In the genomic region with DNA sequence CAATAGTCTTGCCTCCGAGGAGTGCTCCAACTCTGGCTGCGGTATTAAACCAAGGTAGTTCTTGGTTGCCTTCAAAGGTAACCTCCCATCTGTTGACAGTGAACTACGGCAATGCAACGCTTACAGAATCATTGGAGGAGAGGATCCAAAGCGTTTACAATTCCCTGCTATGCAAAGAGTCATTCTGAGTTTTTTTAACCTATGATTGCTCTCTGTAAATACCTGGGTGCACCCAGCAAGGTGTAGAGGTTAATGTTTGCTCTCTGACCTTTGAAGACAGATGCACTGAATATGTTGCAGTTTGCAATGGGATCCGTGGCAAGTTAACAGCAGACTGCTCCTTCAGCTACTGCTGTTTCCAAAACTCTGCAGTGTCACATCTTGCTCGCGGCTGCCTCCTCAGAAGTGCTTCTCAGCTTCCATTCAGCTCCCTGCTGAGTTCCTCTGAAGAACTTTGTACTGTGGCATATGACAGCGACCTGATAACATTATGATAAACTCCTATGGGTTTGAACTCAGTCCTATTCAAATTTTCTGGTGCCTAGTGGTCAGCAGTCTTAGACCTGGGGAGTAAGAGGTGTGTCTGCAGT, we compare ENCODE assay signal across 1 cellular context.
A peak's percentile ranks its signal among the peaks of the same experiment; 100 is the strongest.
TF ChIP-seq lines count a peak whose summit lies in the region.

No MANE protein-coding gene starts in this region.

TF ChIP-seq in HepG2, 621 proteins besides CTCF, POLR2A, EP300 and RAD21 (continues in another document):
- TF ChIP-seq, protein P1, sequence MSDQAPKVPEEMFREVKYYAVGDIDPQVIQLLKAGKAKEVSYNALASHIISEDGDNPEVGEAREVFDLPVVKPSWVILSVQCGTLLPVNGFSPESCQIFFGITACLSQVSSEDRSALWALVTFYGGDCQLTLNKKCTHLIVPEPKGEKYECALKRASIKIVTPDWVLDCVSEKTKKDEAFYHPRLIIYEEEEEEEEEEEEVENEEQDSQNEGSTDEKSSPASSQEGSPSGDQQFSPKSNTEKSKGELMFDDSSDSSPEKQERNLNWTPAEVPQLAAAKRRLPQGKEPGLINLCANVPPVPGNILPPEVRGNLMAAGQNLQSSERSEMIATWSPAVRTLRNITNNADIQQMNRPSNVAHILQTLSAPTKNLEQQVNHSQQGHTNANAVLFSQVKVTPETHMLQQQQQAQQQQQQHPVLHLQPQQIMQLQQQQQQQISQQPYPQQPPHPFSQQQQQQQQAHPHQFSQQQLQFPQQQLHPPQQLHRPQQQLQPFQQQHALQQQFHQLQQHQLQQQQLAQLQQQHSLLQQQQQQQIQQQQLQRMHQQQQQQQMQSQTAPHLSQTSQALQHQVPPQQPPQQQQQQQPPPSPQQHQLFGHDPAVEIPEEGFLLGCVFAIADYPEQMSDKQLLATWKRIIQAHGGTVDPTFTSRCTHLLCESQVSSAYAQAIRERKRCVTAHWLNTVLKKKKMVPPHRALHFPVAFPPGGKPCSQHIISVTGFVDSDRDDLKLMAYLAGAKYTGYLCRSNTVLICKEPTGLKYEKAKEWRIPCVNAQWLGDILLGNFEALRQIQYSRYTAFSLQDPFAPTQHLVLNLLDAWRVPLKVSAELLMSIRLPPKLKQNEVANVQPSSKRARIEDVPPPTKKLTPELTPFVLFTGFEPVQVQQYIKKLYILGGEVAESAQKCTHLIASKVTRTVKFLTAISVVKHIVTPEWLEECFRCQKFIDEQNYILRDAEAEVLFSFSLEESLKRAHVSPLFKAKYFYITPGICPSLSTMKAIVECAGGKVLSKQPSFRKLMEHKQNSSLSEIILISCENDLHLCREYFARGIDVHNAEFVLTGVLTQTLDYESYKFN (CRISPR knock-in tag; conservative IDR thresholded peaks at IDR 0.05) = peak; percentile 28; the same call in 1 of the 2 replicates
- TF ChIP-seq SALL1 (CRISPR knock-in tag; IDR thresholded peaks at IDR 0.05) (peak; percentile 18; the same call in 1 of the 2 replicates), FOXA3 (CRISPR knock-in tag; IDR thresholded peaks at IDR 0.05) (peak; percentile 58), GFI1 (CRISPR knock-in tag; IDR thresholded peaks at IDR 0.05; ENCODE audit: borderline replicate concordance) (peak; percentile 97), PHF8 (CRISPR knock-in tag; IDR thresholded peaks at IDR 0.05) (no peak), SMARCE1 (IDR thresholded peaks at IDR 0.05; ENCODE audit: borderline replicate concordance) (no peak), PITX1 (CRISPR knock-in tag; IDR thresholded peaks at IDR 0.05) (0 out of 2 replicates have a peak, but pooled peaks have one; percentile 41), ZMYM4 (CRISPR knock-in tag; IDR thresholded peaks at IDR 0.05) (no peak), CREB1 (IDR thresholded peaks at IDR 0.05) (no peak), CREB1 (CRISPR knock-in tag; IDR thresholded peaks at IDR 0.05) (peak; percentile 48), HMG20B (CRISPR knock-in tag; conservative IDR thresholded peaks at IDR 0.05) (peak; percentile 70), ZFAT (CRISPR knock-in tag; conservative IDR thresholded peaks at IDR 0.05) (no peak), NR2C2 (CRISPR knock-in tag; IDR thresholded peaks at IDR 0.05; ENCODE audit: borderline replicate concordance) (peak; percentile 38; the same call in 1 of the 2 replicates), NFIB (CRISPR knock-in tag; IDR thresholded peaks at IDR 0.05; ENCODE audit: borderline replicate concordance) (no peak), FOXO1 (CRISPR knock-in tag; IDR thresholded peaks at IDR 0.05) (no peak), ZEB1 (IDR thresholded peaks at IDR 0.05; ENCODE audit: insufficient replicate concordance, low read depth) (peak; percentile 86), ZNF205 (CRISPR knock-in tag; IDR thresholded peaks at IDR 0.05) (0 out of 2 replicates have a peak, but pooled peaks have one; percentile 50), NR2F6 (IDR thresholded peaks at IDR 0.05) (peak; percentile 89), NR2F6 (CRISPR knock-in tag; IDR thresholded peaks at IDR 0.05) (peak; percentile 84), PPARG (CRISPR knock-in tag; conservative IDR thresholded peaks at IDR 0.05) (0 out of 2 replicates have a peak, but pooled peaks have one; percentile 25), RXRA (CRISPR knock-in tag; IDR thresholded peaks at IDR 0.05) (no peak), ZNF713 (CRISPR knock-in tag; IDR thresholded peaks at IDR 0.05) (no peak)
- TF ChIP-seq, protein P2, sequence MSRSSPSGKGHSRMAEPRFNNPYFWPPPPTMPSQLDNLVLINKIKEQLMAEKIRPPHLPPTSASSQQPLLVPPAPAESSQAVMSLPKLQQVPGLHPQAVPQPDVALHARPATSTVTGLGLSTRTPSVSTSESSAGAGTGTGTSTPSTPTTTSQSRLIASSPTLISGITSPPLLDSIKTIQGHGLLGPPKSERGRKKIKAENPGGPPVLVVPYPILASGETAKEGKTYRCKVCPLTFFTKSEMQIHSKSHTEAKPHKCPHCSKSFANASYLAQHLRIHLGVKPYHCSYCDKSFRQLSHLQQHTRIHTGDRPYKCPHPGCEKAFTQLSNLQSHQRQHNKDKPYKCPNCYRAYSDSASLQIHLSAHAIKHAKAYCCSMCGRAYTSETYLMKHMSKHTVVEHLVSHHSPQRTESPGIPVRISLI (CRISPR knock-in tag; IDR thresholded peaks at IDR 0.05; ENCODE audit: borderline replicate concordance) = peak; percentile 90
- TF ChIP-seq, protein P3, sequence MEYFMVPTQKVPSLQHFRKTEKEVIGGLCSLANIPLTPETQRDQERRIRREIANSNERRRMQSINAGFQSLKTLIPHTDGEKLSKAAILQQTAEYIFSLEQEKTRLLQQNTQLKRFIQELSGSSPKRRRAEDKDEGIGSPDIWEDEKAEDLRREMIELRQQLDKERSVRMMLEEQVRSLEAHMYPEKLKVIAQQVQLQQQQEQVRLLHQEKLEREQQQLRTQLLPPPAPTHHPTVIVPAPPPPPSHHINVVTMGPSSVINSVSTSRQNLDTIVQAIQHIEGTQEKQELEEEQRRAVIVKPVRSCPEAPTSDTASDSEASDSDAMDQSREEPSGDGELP (IDR thresholded peaks at IDR 0.05; ENCODE audit: borderline replicate concordance, low read depth) = no peak
- TF ChIP-seq, protein P4, sequence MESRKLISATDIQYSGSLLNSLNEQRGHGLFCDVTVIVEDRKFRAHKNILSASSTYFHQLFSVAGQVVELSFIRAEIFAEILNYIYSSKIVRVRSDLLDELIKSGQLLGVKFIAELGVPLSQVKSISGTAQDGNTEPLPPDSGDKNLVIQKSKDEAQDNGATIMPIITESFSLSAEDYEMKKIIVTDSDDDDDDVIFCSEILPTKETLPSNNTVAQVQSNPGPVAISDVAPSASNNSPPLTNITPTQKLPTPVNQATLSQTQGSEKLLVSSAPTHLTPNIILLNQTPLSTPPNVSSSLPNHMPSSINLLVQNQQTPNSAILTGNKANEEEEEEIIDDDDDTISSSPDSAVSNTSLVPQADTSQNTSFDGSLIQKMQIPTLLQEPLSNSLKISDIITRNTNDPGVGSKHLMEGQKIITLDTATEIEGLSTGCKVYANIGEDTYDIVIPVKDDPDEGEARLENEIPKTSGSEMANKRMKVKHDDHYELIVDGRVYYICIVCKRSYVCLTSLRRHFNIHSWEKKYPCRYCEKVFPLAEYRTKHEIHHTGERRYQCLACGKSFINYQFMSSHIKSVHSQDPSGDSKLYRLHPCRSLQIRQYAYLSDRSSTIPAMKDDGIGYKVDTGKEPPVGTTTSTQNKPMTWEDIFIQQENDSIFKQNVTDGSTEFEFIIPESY (CRISPR knock-in tag; IDR thresholded peaks at IDR 0.05) = 0 out of 2 replicates have a peak, but pooled peaks have one; percentile 17
- TF ChIP-seq, protein P5, sequence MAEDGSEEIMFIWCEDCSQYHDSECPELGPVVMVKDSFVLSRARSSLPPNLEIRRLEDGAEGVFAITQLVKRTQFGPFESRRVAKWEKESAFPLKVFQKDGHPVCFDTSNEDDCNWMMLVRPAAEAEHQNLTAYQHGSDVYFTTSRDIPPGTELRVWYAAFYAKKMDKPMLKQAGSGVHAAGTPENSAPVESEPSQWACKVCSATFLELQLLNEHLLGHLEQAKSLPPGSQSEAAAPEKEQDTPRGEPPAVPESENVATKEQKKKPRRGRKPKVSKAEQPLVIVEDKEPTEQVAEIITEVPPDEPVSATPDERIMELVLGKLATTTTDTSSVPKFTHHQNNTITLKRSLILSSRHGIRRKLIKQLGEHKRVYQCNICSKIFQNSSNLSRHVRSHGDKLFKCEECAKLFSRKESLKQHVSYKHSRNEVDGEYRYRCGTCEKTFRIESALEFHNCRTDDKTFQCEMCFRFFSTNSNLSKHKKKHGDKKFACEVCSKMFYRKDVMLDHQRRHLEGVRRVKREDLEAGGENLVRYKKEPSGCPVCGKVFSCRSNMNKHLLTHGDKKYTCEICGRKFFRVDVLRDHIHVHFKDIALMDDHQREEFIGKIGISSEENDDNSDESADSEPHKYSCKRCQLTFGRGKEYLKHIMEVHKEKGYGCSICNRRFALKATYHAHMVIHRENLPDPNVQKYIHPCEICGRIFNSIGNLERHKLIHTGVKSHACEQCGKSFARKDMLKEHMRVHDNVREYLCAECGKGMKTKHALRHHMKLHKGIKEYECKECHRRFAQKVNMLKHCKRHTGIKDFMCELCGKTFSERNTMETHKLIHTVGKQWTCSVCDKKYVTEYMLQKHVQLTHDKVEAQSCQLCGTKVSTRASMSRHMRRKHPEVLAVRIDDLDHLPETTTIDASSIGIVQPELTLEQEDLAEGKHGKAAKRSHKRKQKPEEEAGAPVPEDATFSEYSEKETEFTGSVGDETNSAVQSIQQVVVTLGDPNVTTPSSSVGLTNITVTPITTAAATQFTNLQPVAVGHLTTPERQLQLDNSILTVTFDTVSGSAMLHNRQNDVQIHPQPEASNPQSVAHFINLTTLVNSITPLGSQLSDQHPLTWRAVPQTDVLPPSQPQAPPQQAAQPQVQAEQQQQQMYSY (CRISPR knock-in tag; IDR thresholded peaks at IDR 0.05) = no peak
- TF ChIP-seq, protein P6, sequence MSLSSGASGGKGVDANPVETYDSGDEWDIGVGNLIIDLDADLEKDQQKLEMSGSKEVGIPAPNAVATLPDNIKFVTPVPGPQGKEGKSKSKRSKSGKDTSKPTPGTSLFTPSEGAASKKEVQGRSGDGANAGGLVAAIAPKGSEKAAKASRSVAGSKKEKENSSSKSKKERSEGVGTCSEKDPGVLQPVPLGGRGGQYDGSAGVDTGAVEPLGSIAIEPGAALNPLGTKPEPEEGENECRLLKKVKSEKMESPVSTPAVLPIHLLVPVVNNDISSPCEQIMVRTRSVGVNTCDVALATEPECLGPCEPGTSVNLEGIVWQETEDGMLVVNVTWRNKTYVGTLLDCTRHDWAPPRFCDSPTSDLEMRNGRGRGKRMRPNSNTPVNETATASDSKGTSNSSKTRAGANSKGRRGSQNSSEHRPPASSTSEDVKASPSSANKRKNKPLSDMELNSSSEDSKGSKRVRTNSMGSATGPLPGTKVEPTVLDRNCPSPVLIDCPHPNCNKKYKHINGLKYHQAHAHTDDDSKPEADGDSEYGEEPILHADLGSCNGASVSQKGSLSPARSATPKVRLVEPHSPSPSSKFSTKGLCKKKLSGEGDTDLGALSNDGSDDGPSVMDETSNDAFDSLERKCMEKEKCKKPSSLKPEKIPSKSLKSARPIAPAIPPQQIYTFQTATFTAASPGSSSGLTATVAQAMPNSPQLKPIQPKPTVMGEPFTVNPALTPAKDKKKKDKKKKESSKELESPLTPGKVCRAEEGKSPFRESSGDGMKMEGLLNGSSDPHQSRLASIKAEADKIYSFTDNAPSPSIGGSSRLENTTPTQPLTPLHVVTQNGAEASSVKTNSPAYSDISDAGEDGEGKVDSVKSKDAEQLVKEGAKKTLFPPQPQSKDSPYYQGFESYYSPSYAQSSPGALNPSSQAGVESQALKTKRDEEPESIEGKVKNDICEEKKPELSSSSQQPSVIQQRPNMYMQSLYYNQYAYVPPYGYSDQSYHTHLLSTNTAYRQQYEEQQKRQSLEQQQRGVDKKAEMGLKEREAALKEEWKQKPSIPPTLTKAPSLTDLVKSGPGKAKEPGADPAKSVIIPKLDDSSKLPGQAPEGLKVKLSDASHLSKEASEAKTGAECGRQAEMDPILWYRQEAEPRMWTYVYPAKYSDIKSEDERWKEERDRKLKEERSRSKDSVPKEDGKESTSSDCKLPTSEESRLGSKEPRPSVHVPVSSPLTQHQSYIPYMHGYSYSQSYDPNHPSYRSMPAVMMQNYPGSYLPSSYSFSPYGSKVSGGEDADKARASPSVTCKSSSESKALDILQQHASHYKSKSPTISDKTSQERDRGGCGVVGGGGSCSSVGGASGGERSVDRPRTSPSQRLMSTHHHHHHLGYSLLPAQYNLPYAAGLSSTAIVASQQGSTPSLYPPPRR (CRISPR knock-in tag; IDR thresholded peaks at IDR 0.05; ENCODE audit: borderline replicate concordance) = peak; percentile 83
